Comparison of ENCODE assay signal across 8 cellular contexts in the genomic region with DNA sequence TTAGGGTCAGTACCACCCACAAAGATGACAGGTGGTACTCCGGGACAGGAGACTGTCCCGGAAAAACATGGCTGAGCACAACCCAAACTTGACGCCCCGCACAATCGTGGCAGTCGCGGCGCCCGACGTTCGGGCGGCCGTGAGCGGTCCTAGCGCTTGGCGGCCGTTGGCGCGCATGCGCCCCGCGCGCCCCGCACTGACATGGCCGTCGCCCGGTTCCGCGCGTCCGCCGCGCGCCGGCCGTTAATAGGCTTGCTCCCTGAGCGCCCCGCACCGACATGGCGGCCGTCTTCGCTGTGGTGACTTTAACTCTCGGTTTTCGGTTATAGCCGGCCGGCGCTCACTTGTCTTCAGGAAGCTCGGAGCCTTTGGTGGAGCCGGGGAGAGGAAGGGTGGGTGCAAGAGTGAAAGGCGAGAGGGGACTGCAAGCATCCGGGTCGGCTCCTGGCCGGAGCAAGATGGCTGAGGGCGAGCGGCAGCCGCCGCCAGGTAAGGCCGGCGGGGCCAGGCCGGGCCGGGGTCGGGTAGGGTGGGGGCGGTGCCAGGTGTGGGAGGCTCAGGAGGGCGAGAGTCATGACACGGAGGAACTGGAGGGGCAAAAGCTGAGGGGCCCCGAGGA. TPM values are rescaled to one million over a fixed set of nuclear protein-coding genes. Genes with fewer than 3 reads are reported as not detected.
DNase-seq lines count a peak whose midpoint lies in the region; FAIRE-seq and TF ChIP-seq lines count a peak whose summit lies in the region.

A gene (plus strand): TSS at position 273 of the 619 bp plus-strand sequence. CDS start 186 bp downstream, at position 459.

- no peaks in the 10 kb centered on the region for H3K9me3 ChIP-seq in neutrophil

- TF ChIP-seq CTCF in neutrophil (IDR thresholded peaks at IDR 0.05): peak; percentile 42

- H3K4me1 ChIP-seq in neutrophil (ENCODE audit: control insufficient read depth in 1 of 2, insufficient read depth in 1 of 2, low read depth in 1 of 2, low read length in 1 of 2): peaks cover 21 to 26% of the 10 kb centered on the region in 2 experiments

- peaks cover 5% of the 10 kb centered on the region for H3K36me3 ChIP-seq in neutrophil

- H3K27ac ChIP-seq in neutrophil: peak within 1 kb of the TSS; percentile 91

- FAIRE-seq in frontal cortex (lab: Jason Lieb, UNC): no peak

- DNase-seq in Daoy (ENCODE audit: low read depth) (peak; percentile 84), H4 (ENCODE audit: low spot score) (peak; percentile 74), M059J (ENCODE audit: low read depth) (peak; percentile 87), SK-MEL-5 (ENCODE audit: low read depth, low spot score) (peak; percentile 86), frontal cortex (ENCODE audit: low spot score in 2 of 2) (peak; percentile 86 to 88), superior temporal gyrus (ENCODE audit: extremely low spot score) (peak; percentile 85)
- DNase-seq in activated naive CD4-positive, alpha-beta T cell (lab: John Stamatoyannopoulos, UW): peak; percentile 63 to 85 (median 67)

- peak within 1 kb of the TSS; percentile 95 to 99 for H3K4me3 ChIP-seq in neutrophil (ENCODE audit: low read depth in 1 of 2, low read length in 1 of 2)

- in situ Hi-C loops in SK-MEL-5 (cut with HindIII; ENCODE audit: low pct_unique_long_range_greater_than_20kb, low sequenced_read_pairs): no loop called here

- H3K27me3 ChIP-seq in neutrophil: no peaks in the 10 kb centered on the region

RNA-seq across cellular contexts. Expression of the gene that starts here (rescaled TPM):
- total RNA-seq in Daoy (2014; rRNA removed; shearing (Covaris generic)): 0.63 TPM in 1 of 2 replicates, not detected in the other
- total RNA-seq in H4 (2014; rRNA removed; shearing (Covaris generic)): 89.0 and 91.8 TPM in 2 replicates
- 106 and 152 TPM in 2 replicates for total RNA-seq in M059J (2014; rRNA removed; shearing (Covaris generic))
- 88.1 and 95.8 TPM in 2 replicates for total RNA-seq in SK-MEL-5 (2014; rRNA removed; shearing (Covaris generic))
- polyA plus RNA-seq in SK-MEL-5 (2015; cell fraction: cytosol; rRNA removed): 94.5 and 112 TPM in 2 replicates
- 51.9 and 52.3 TPM in 2 replicates for polyA plus RNA-seq in SK-MEL-5 (2015; cell fraction: nucleus; rRNA removed)
- total RNA-seq in frontal cortex: 55.0 TPM

Comparison
In these comparisons a context has a peak if more than half of its experiments do, and no peak if none do; other contexts are left out.
1. Peak in every context shown above with its lines: DNase-seq, H3K4me3 ChIP-seq and H3K27ac ChIP-seq.
2. RNA of the gene that starts here (total RNA-seq): 106 to 152 TPM in M059J, 89.0 to 91.8 TPM in H4, 88.1 to 95.8 TPM in SK-MEL-5 and 55.0 TPM in frontal cortex (single experiment); 0.63 TPM in Daoy; every median in the first group is over 10 times any median in the second.
3. Peak in DNase-seq in Daoy; RNA of the gene not detected or under 1 TPM.